In the genomic region with DNA sequence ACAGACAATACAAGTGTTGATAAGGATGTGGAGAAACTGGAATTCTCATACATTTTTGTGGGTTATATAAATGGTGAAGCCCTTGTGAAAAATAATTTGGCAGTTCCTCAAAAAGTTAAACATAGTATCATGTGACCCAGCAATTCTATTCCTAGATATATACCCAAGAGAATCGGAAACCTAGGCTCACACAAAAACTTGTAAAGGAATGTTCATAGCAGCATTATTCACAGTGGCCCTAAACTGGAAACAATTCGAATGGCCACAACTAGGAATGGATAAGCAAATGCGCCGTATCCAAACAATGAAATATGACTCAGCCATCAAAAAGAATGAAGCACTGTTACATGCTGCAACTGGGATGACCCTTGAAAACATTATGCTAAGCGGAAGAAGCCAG, we compare ENCODE assay signal across 27 cellular contexts. TPM values are rescaled to one million over a fixed set of nuclear protein-coding genes. Genes with fewer than 3 reads are reported as not detected.
"Had no signal": no experiment of that assay in that cellular context is flagged by ENCODE, and none has a peak within 500 bp of the region (broad histone marks: within the 10 kb centered on the region; RNA-seq: fewer than 3 reads in every experiment).

No MANE protein-coding gene starts in this region.

- H3K27ac Mint-ChIP-seq: activated B cell treated with CpG ODN at 0.5 μM for 24 hours; activated CD4-positive, alpha-beta T cell treated with anti-CD3 and anti-CD28 coated beads for 36 hours; activated naive CD4-positive, alpha-beta T cell treated with anti-CD3 and anti-CD28 coated beads for 36 hours; activated naive CD8-positive, alpha-beta T cell treated with anti-CD3 and anti-CD28 coated beads, Interleukin-2, amount 10 ng/mL, durations not matched to agents 7 days and 5 days; neural progenitor cell; stimulated activated naive B cell treated with anti-CD40 and anti-IgM and Interleukin-4, amounts not matched to agents 10 μg/mL and 1 μg/mL and 100 μg/mL, for 72 hours had no signal

- H3K27me3 Mint-ChIP-seq: activated CD4-positive, alpha-beta T cell treated with anti-CD3 and anti-CD28 coated beads for 36 hours; activated naive CD8-positive, alpha-beta T cell treated with anti-CD3 and anti-CD28 coated beads, Interleukin-2, amount 10 ng/mL, durations not matched to agents 7 days and 5 days had no signal

- H3K27me3 ChIP-seq: esophagus squamous epithelium, neural progenitor cell, testis, vagina had no signal

- H3K9ac ChIP-seq: neural progenitor cell had no signal

- H3K9me3 ChIP-seq: esophagus squamous epithelium, testis, vagina had no signal

- ATAC-seq: activated CD4-positive, alpha-beta T cell treated with anti-CD3 and anti-CD28 coated beads for 36 hours; activated T-cell treated with anti-CD3 and anti-CD28 coated beads, Interleukin-2, amount 50 U/mL, for 4 hours; left lobe of liver; lower lobe of right lung; naive thymus-derived CD4-positive, alpha-beta T cell; sciatic nerve; stimulated activated naive B cell treated with anti-CD40 and anti-IgM and Interleukin-4, amounts not matched to agents 10 μg/mL and 1 μg/mL and 100 μg/mL, for 72 hours had no signal

- H3K4me2 ChIP-seq: neural progenitor cell, smooth muscle cell had no signal

- H3K36me3 ChIP-seq: esophagus squamous epithelium, lower lobe of right lung, neural progenitor cell, vagina had no signal

- H2AFZ ChIP-seq: neural progenitor cell had no signal

- H3K4me1 ChIP-seq: esophagus squamous epithelium, lower lobe of right lung, testis, vagina had no signal

- DNase-seq: activated B cell treated with CpG ODN at 0.5 μM for 24 hours; activated CD4-positive, alpha-beta T cell treated with anti-CD3 and anti-CD28 coated beads for 36 hours; activated CD4-positive, alpha-beta T cell treated with anti-CD3 and anti-CD28 coated beads, Interleukin-2, amount 50 U/mL, for 4 hours; activated CD8-positive, alpha-beta memory T cell treated with anti-CD3 and anti-CD28 coated beads, Interleukin-2, amount 50 U/mL, for 4 hours; activated naive CD4-positive, alpha-beta T cell treated with anti-CD3 and anti-CD28 coated beads for 36 hours; activated naive CD8-positive, alpha-beta T cell treated with anti-CD3 and anti-CD28 coated beads, Interleukin-2, amount 10 ng/mL, durations not matched to agents 7 days and 5 days; activated T-cell treated with anti-CD3 and anti-CD28 coated beads, Interleukin-2, amount 50 U/mL, for 4 hours; amygdala; esophagus squamous epithelium; lower lobe of right lung; naive thymus-derived CD4-positive, alpha-beta T cell; posterior cingulate gyrus; stimulated activated CD4-positive, alpha-beta T cell treated with anti-CD3 and anti-CD28 coated beads, Interleukin-15, amount 100 ng/mL, for 24 hours; stimulated activated CD8-positive, alpha-beta memory T cell treated with anti-CD3 and anti-CD28 coated beads, Interleukin-4, amount 100 ng/mL, for 48 hours; stimulated activated naive B cell treated with anti-CD40 and anti-IgM and Interleukin-4, amounts not matched to agents 10 μg/mL and 1 μg/mL and 100 μg/mL, for 72 hours; T1000; testis; trophoblast cell had no signal

- H3K36me3 Mint-ChIP-seq: neural progenitor cell had no signal

- H3K9me3 Mint-ChIP-seq: activated naive CD4-positive, alpha-beta T cell treated with anti-CD3 and anti-CD28 coated beads for 36 hours; activated naive CD8-positive, alpha-beta T cell treated with anti-CD3 and anti-CD28 coated beads, Interleukin-2, amount 10 ng/mL, durations not matched to agents 7 days and 5 days; activated T-cell treated with anti-CD3 and anti-CD28 coated beads, Interleukin-2, amount 50 U/mL, for 4 hours; naive thymus-derived CD4-positive, alpha-beta T cell had no signal

- H3K4me3 ChIP-seq: coronary artery, esophagus squamous epithelium, lower lobe of right lung, neural progenitor cell, smooth muscle cell, testis, vagina had no signal

- H3K4me3 Mint-ChIP-seq: activated B cell treated with CpG ODN at 0.5 μM for 24 hours; activated CD4-positive, alpha-beta T cell treated with anti-CD3 and anti-CD28 coated beads for 36 hours; activated naive CD4-positive, alpha-beta T cell treated with anti-CD3 and anti-CD28 coated beads for 36 hours; activated naive CD8-positive, alpha-beta T cell treated with anti-CD3 and anti-CD28 coated beads, Interleukin-2, amount 10 ng/mL, durations not matched to agents 7 days and 5 days; activated T-cell treated with anti-CD3 and anti-CD28 coated beads, Interleukin-2, amount 50 U/mL, for 4 hours; naive thymus-derived CD4-positive, alpha-beta T cell; neural progenitor cell; stimulated activated naive B cell treated with anti-CD40 and anti-IgM and Interleukin-4, amounts not matched to agents 10 μg/mL and 1 μg/mL and 100 μg/mL, for 72 hours had no signal

- H3K4me1 Mint-ChIP-seq: activated B cell treated with CpG ODN at 0.5 μM for 24 hours had no signal

- H3K27ac ChIP-seq: coronary artery, esophagus squamous epithelium, lower lobe of right lung, neural progenitor cell, testis, vagina had no signal

RNA-seq across cellular contexts. Expression of a gene that starts 3.9 kb away (rescaled TPM):
- total RNA-seq: fibroblast of villous mesenchyme, kidney epithelial cell, renal cortical epithelial cell had no signal
- polyA plus RNA-seq: smooth muscle cell had no signal
